9 cellular contexts compared by ENCODE assay signal in the genomic region with DNA sequence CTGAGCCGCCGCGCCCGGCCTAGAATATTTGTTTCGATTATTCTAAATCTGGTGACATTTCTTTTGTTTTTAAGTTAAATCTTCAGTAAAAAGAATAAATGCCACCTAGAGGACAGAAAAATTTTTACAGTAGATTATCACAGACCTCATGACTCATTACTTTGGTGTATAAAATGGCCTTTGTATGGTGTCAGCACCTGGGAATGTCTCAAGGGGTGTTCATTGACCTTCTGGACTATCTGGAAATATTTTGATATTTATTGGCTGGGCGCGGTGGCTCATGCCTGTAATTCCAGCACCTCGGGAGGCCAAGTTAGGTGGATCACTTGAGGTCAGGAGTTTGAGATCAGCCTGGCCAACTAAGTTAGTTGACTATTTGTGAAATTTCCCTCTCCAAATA. TPM values are rescaled to one million over a fixed set of nuclear protein-coding genes. Genes with fewer than 3 reads are reported as not detected.
DNase-seq lines count a peak whose midpoint lies in the region; ATAC-seq and TF ChIP-seq lines count a peak whose summit lies in the region.
"Had no signal": no experiment of that assay in that cellular context is flagged by ENCODE, and none has a peak within 500 bp of the region (broad histone marks: within the 10 kb centered on the region; RNA-seq: fewer than 3 reads in every experiment).

No MANE protein-coding gene starts in this region.

- H3K9me3 ChIP-seq in SK-N-SH (no peaks in the 10 kb centered on the region), upper lobe of right lung (no peaks in the 10 kb centered on the region)

- peak; percentile 56 for DNase-seq in CD1c-positive myeloid dendritic cell (ENCODE audit: extremely low spot score)
- peak; percentile 42 for DNase-seq in H4 (ENCODE audit: low spot score)
- DNase-seq in SK-N-SH = peak; percentile 42
- peak; percentile 67 for DNase-seq in glomerular visceral epithelial cell (ENCODE audit: extremely low spot score)
- peak; percentile 33 for DNase-seq in upper lobe of right lung
- no peak for DNase-seq in NCI-H524 treated with DMSO at 0.1 percent for 48 hours (lab: John Stamatoyannopoulos, UW)
- no peak for DNase-seq in DMS153 (lab: John Stamatoyannopoulos, UW)

- TF ChIP-seq CTCF in SK-N-SH (IDR thresholded peaks at IDR 0.05) = peak; percentile 63
- peak; percentile 18 for TF ChIP-seq CTCF in upper lobe of right lung (IDR thresholded peaks at IDR 0.05)

- H4K20me1 ChIP-seq in SK-N-SH (ENCODE audit: insufficient read depth) = no peaks in the 10 kb centered on the region

- H3K4me1 ChIP-seq in SK-N-SH (ENCODE audit: control insufficient read depth in 1 of 2, insufficient read depth in 2 of 2, low read depth in 1 of 2, low read length in 1 of 2) (no peaks in the 10 kb centered on the region; a peak in 1 of 4 replicates), upper lobe of right lung (no peaks in the 10 kb centered on the region)

- peaks cover 8 to 27% of the 10 kb centered on the region in 2 experiments for H3K36me3 ChIP-seq in SK-N-SH (replicated peaks in 1 of 2; ENCODE audit: control insufficient read depth in 1 of 2, insufficient read depth in 2 of 2, low read length in 1 of 2)
- peaks cover 31% of the 10 kb centered on the region for H3K36me3 ChIP-seq in upper lobe of right lung

- peaks cover 14% of the 10 kb centered on the region for H3F3A ChIP-seq in SK-N-SH (replicated peaks; ENCODE audit: insufficient read depth)

- H3K9ac ChIP-seq in SK-N-SH = no peak overlapping the region

- peak overlapping the region; percentile 4 to 55; a peak in 3 of 4 replicates for H3K27ac ChIP-seq in SK-N-SH (ENCODE audit: low read depth in 2 of 2, low read length in 1 of 2)
- no peak overlapping the region for H3K27ac ChIP-seq in upper lobe of right lung

- H2AFZ ChIP-seq in SK-N-SH (ENCODE audit: low read depth) = no peak overlapping the region

- POLR2A ChIA-PET in SK-N-SH (lab: Yijun Ruan, JAX) = no interaction called here

- ATAC-seq in upper lobe of right lung (peak; percentile 83), GM19023 (IDR thresholded peaks at IDR 0.05; ENCODE audit: unreplicated experiment) (no peak)

- intact Hi-C loops in upper lobe of right lung (cut with DNase I) = no loop called here

- TF ChIP-seq RAD21 in SK-N-SH (IDR thresholded peaks at IDR 0.05; ENCODE audit: low read length) = peak; percentile 28

- peak overlapping the region; percentile 4; the same call in 1 of the 2 replicates for H3K4me2 ChIP-seq in SK-N-SH

- no peaks in the 10 kb centered on the region for H3K27me3 ChIP-seq in SK-N-SH (ENCODE audit: insufficient read depth)
- no peaks in the 10 kb centered on the region for H3K27me3 ChIP-seq in upper lobe of right lung

- no peak overlapping the region for H3K4me3 ChIP-seq in SK-N-SH (ENCODE audit: low read depth in 2 of 2, low read length in 1 of 2)
- no peak overlapping the region for H3K4me3 ChIP-seq in upper lobe of right lung
- H3K4me3 ChIP-seq: skin epidermis had no signal

- no peaks in the 10 kb centered on the region for H3K79me2 ChIP-seq in SK-N-SH (ENCODE audit: insufficient read depth)

- CTCF ChIA-PET in SK-N-SH (lab: Yijun Ruan, JAX) = interaction anchor here (1.0 to 1.4 kb wide), 2 partner anchors 10 to 27 kb away, joined by 3 to 5 read pairs; no protein-coding TSS in a partner anchor

- WGBS in SK-N-SH (ENCODE audit: low lambda C conversion rate) = 75% methylated on average over 8 of the region's 8 CpGs

- TF ChIP-seq EP300 in SK-N-SH (IDR thresholded peaks at IDR 0.05; ENCODE audit: borderline replicate concordance in 1 of 2, low read depth in 1 of 2, low read length in 1 of 2) = no peak

- H3K9me2 ChIP-seq in SK-N-SH = no peaks in the 10 kb centered on the region

TF ChIP-seq in SK-N-SH, 30 proteins besides CTCF, POLR2A, EP300 and RAD21:
- TF ChIP-seq CHD2 (IDR thresholded peaks at IDR 0.05; ENCODE audit: low read length, partially characterized antibody) = no peak
- TF ChIP-seq RXRA (IDR thresholded peaks at IDR 0.05; ENCODE audit: borderline replicate concordance, low read depth) = peak; percentile 26; the same call in 1 of the 2 replicates
- peak; percentile 89 for TF ChIP-seq FOSL2 (IDR thresholded peaks at IDR 0.05; ENCODE audit: borderline replicate concordance, low read depth)
- TF ChIP-seq JUND (IDR thresholded peaks at IDR 0.05) = peak; percentile 40; the same call in 1 of the 2 replicates
- TF ChIP-seq TCF12 (IDR thresholded peaks at IDR 0.05) = peak; percentile 34; the same call in 1 of the 2 replicates
- no peak for TF ChIP-seq ELF1 (IDR thresholded peaks at IDR 0.05)
- TF ChIP-seq YY1 (IDR thresholded peaks at IDR 0.05; ENCODE audit: low read depth) = no peak

RNA-seq across cellular contexts. Expression of a gene that starts 30.3 kb away (rescaled TPM):
- total RNA-seq in H4 (2014; rRNA removed; shearing (Covaris generic)) = 16.6 and 23.3 TPM in 2 replicates
- 13.7 and 20.5 TPM in 2 replicates for polyA plus RNA-seq in SK-N-SH (2012; rRNA removed)
- polyA plus RNA-seq in SK-N-SH (2012; cell fraction: cytosol; rRNA removed) = 21.8 and 23.9 TPM in 2 replicates
- polyA plus RNA-seq in SK-N-SH (2012; cell fraction: nucleus; rRNA removed) = 8.7 and 18.3 TPM in 2 replicates
- 26.2 TPM for total RNA-seq in upper lobe of right lung

Comparison
In these comparisons a context has a peak if more than half of its experiments do, and no peak if none do; other contexts are left out.
1. DNase-seq: peak in CD1c-positive myeloid dendritic cell (single experiment), H4 (single experiment), SK-N-SH (single experiment), glomerular visceral epithelial cell (single experiment) and upper lobe of right lung (single experiment); none in NCI-H524 treated with DMSO at 0.1 percent for 48 hours (single experiment) and DMS153 (single experiment).